In genomic region chr16:50428116-50428515, GRCh38 we compare ENCODE assay signal across 20 cellular contexts. TPM values are rescaled to one million over a fixed set of nuclear protein-coding genes. Genes with fewer than 3 reads are reported as not detected.
DNase-seq lines count a peak whose midpoint lies in the region; FAIRE-seq and TF ChIP-seq lines count a peak whose summit lies in the region.
"Had no signal": no experiment of that assay in that cellular context is flagged by ENCODE, and none has a peak within 500 bp of the region (broad histone marks: within the 10 kb centered on the region; RNA-seq: fewer than 3 reads in every experiment).

No MANE protein-coding gene starts in this region.

- no peak for FAIRE-seq in GM12891 (lab: Jason Lieb, UNC)
- FAIRE-seq: G401.6 had no signal

- TF ChIP-seq POLR2A in GM12891 (IDR thresholded peaks at IDR 0.05; ENCODE audit: low read depth, low read length) = no peak

- peak; percentile 20 for DNase-seq in Daoy (ENCODE audit: low read depth)
- peak; percentile 35 for DNase-seq in NCI-H226
- peak; percentile 10 for DNase-seq in dermis blood vessel endothelial cell
- DNase-seq in kidney tubule cell (ENCODE audit: low spot score) = peak; percentile 55
- DNase-seq in cerebellum (ENCODE audit: low spot score) = no peak
- DNase-seq in caudate nucleus (lab: John Stamatoyannopoulos, UW) = no peak
- no peak for DNase-seq in GM12891 (ENCODE audit: insufficient read length, low spot score)
- DNase-seq: C1 segment of cervical spinal cord; CD8-positive, alpha-beta memory T cell; DMS53; Kasumi-1; NCI-H1105; NCI-H1694; NCI-H2081 treated with DMSO at 0.1 percent for 48 hours; NCI-H510A; NCI-H774; OCI-M1; RPMI8226; SJCRH30 had no signal

- no peak overlapping the region for H3K27ac ChIP-seq in caudate nucleus (ENCODE audit: low read depth, low read length)
- H3K27ac ChIP-seq: SJCRH30 had no signal

TF ChIP-seq in GM12891, 5 proteins besides CTCF, POLR2A, EP300 and RAD21:
- no peak for TF ChIP-seq POU2F2 (IDR thresholded peaks at IDR 0.05; ENCODE audit: low read depth, low read length)
- no peak for TF ChIP-seq TAF1 (IDR thresholded peaks at IDR 0.05; ENCODE audit: low read depth, low read length)
- TF ChIP-seq POLR2AphosphoS5 (IDR thresholded peaks at IDR 0.05; ENCODE audit: low read depth, low read length) = no peak
- no peak for TF ChIP-seq PAX5 (IDR thresholded peaks at IDR 0.05; ENCODE audit: insufficient read depth, low read length, severe bottlenecking)
- TF ChIP-seq SPI1 (IDR thresholded peaks at IDR 0.05; ENCODE audit: low read depth, low read length) = no peak

RNA-seq across cellular contexts. Expression of gene BRD7, which starts 59.3 kb away (rescaled TPM):
- total RNA-seq in Daoy (2014; rRNA removed; shearing (Covaris generic)) = 56.7 and 73.6 TPM in 2 replicates
- total RNA-seq in dermis blood vessel endothelial cell (44.6 and 53.8 TPM in 2 replicates), cerebellum (54.7 TPM)
- 34.5 TPM for polyA plus RNA-seq in GM12891 (2012; ENCODE audit: low read depth, missing spikeins)

Comparison
In these comparisons a context has a peak if more than half of its experiments do, and no peak if none do; other contexts are left out.
1. DNase-seq: peak in Daoy (single experiment), NCI-H226 (single experiment), dermis blood vessel endothelial cell (single experiment) and kidney tubule cell (single experiment); none in cerebellum (single experiment), caudate nucleus (0 of 61) and GM12891 (single experiment).